30 cellular contexts compared by ENCODE assay signal in the genomic region with DNA sequence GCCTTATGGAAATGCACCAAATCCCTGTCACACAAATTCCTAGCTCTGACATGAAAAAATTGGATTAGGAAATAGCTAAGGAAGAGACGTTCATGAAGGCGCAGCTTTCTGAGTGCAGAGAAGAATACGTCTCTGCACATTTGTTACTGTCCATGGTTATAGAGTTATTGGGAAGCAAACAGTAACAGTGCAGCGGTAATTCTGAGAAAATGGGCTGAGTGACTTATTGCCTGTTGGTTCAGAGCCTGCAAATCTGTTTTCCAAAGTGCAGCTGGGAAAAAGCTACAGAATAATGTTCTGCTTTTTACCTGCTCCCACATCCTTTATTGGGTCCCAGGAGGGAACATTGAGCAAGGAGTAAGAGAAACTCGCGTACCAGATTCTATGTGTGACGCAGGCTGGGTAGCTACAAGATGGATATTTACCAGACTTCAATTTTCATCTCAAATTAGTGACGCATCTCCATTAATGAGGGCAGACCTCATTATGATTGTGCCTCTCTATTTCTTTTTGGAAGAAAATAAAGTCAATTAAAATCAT.
"Had no signal": no experiment of that assay in that cellular context is flagged by ENCODE, and none has a peak within 500 bp of the region (broad histone marks: within the 10 kb centered on the region; RNA-seq: fewer than 3 reads in every experiment).

No MANE protein-coding gene starts in this region.

- H3K27ac ChIP-seq: body of pancreas, esophagus muscularis mucosa, heart left ventricle, VCaP had no signal

- H3K9me3 ChIP-seq: adrenal gland, body of pancreas, esophagus muscularis mucosa had no signal

- H3K27me3 ChIP-seq: adrenal gland, body of pancreas, esophagus muscularis mucosa, heart left ventricle had no signal

- H3K27ac Mint-ChIP-seq: activated CD4-positive, alpha-beta memory T cell treated with anti-CD3 and anti-CD28 coated beads, Interleukin-2, amount 10 ng/mL, durations not matched to agents 7 days and 5 days; activated CD4-positive, alpha-beta T cell treated with anti-CD3 and anti-CD28 coated beads, Interleukin-2, amount 10 ng/mL, durations not matched to agents 7 days and 5 days; activated naive CD4-positive, alpha-beta T cell treated with anti-CD3 and anti-CD28 coated beads, Interleukin-2, amount 50 U/mL, for 24 hours; activated naive CD8-positive, alpha-beta T cell treated with anti-CD3 and anti-CD28 coated beads for 36 hours; activated naive CD8-positive, alpha-beta T cell treated with anti-CD3 and anti-CD28 coated beads, Interleukin-2, amount 50 U/mL, for 24 hours; activated T-helper 17 cell treated with anti-CD3 and anti-CD28 coated beads, Interleukin-2, amount 50 U/mL, for 72 hours; effector memory CD8-positive, alpha-beta T cell; WTC11 had no signal

- H3K4me3 Mint-ChIP-seq: activated CD4-positive, alpha-beta memory T cell treated with anti-CD3 and anti-CD28 coated beads, Interleukin-2, amount 10 ng/mL, durations not matched to agents 7 days and 5 days; activated CD4-positive, alpha-beta T cell treated with anti-CD3 and anti-CD28 coated beads, Interleukin-2, amount 10 ng/mL, durations not matched to agents 7 days and 5 days; activated naive CD4-positive, alpha-beta T cell treated with anti-CD3 and anti-CD28 coated beads, Interleukin-2, amount 50 U/mL, for 24 hours; activated naive CD8-positive, alpha-beta T cell treated with anti-CD3 and anti-CD28 coated beads for 36 hours; activated naive CD8-positive, alpha-beta T cell treated with anti-CD3 and anti-CD28 coated beads, Interleukin-2, amount 50 U/mL, for 24 hours; activated T-cell treated with anti-CD3 and anti-CD28 coated beads, Interleukin-2, amount 50 U/mL, for 4 hours; activated T-helper 17 cell treated with anti-CD3 and anti-CD28 coated beads, Interleukin-2, amount 50 U/mL, for 72 hours; effector memory CD8-positive, alpha-beta T cell; WTC11 had no signal

- H3K4me3 ChIP-seq: adrenal gland, body of pancreas, esophagus muscularis mucosa, heart left ventricle had no signal

- H3K27me3 Mint-ChIP-seq: activated CD4-positive, alpha-beta memory T cell treated with anti-CD3 and anti-CD28 coated beads, Interleukin-2, amount 10 ng/mL, durations not matched to agents 7 days and 5 days; activated CD4-positive, alpha-beta T cell treated with anti-CD3 and anti-CD28 coated beads, Interleukin-2, amount 10 ng/mL, durations not matched to agents 7 days and 5 days; activated naive CD4-positive, alpha-beta T cell treated with anti-CD3 and anti-CD28 coated beads, Interleukin-2, amount 50 U/mL, for 24 hours; activated naive CD8-positive, alpha-beta T cell treated with anti-CD3 and anti-CD28 coated beads for 36 hours; activated naive CD8-positive, alpha-beta T cell treated with anti-CD3 and anti-CD28 coated beads, Interleukin-2, amount 50 U/mL, for 24 hours; activated T-helper 17 cell treated with anti-CD3 and anti-CD28 coated beads, Interleukin-2, amount 50 U/mL, for 72 hours; effector memory CD8-positive, alpha-beta T cell had no signal

- H3K9me3 Mint-ChIP-seq: activated CD4-positive, alpha-beta T cell treated with anti-CD3 and anti-CD28 coated beads, Interleukin-2, amount 10 ng/mL, durations not matched to agents 7 days and 5 days; activated naive CD4-positive, alpha-beta T cell treated with anti-CD3 and anti-CD28 coated beads, Interleukin-2, amount 50 U/mL, for 24 hours; activated naive CD8-positive, alpha-beta T cell treated with anti-CD3 and anti-CD28 coated beads for 36 hours; activated naive CD8-positive, alpha-beta T cell treated with anti-CD3 and anti-CD28 coated beads, Interleukin-2, amount 50 U/mL, for 24 hours; activated T-cell treated with anti-CD3 and anti-CD28 coated beads, Interleukin-2, amount 50 U/mL, for 4 hours had no signal

- H3K36me3 ChIP-seq: adrenal gland, esophagus muscularis mucosa, heart left ventricle had no signal

- H3K4me1 Mint-ChIP-seq: activated CD4-positive, alpha-beta memory T cell treated with anti-CD3 and anti-CD28 coated beads, Interleukin-2, amount 10 ng/mL, durations not matched to agents 7 days and 5 days; activated CD4-positive, alpha-beta T cell treated with anti-CD3 and anti-CD28 coated beads, Interleukin-2, amount 10 ng/mL, durations not matched to agents 7 days and 5 days; activated naive CD4-positive, alpha-beta T cell treated with anti-CD3 and anti-CD28 coated beads, Interleukin-2, amount 50 U/mL, for 24 hours; activated naive CD8-positive, alpha-beta T cell treated with anti-CD3 and anti-CD28 coated beads for 36 hours; activated naive CD8-positive, alpha-beta T cell treated with anti-CD3 and anti-CD28 coated beads, Interleukin-2, amount 50 U/mL, for 24 hours; activated T-helper 17 cell treated with anti-CD3 and anti-CD28 coated beads, Interleukin-2, amount 50 U/mL, for 72 hours had no signal

- H3K4me1 ChIP-seq: adrenal gland, body of pancreas, esophagus muscularis mucosa, heart left ventricle had no signal

- H3K36me3 Mint-ChIP-seq: activated naive CD4-positive, alpha-beta T cell treated with anti-CD3 and anti-CD28 coated beads, Interleukin-2, amount 50 U/mL, for 24 hours; activated naive CD8-positive, alpha-beta T cell treated with anti-CD3 and anti-CD28 coated beads for 36 hours; WTC11 had no signal

- DNase-seq: activated CD4-positive, alpha-beta memory T cell treated with anti-CD3 and anti-CD28 coated beads, Interleukin-2, amount 10 ng/mL, durations not matched to agents 7 days and 5 days; activated CD4-positive, alpha-beta T cell treated with anti-CD3 and anti-CD28 coated beads for 1 hour; activated CD4-positive, alpha-beta T cell treated with anti-CD3 and anti-CD28 coated beads for 4 hours; activated CD4-positive, alpha-beta T cell treated with anti-CD3 and anti-CD28 coated beads, Interleukin-2, amount 10 ng/mL, durations not matched to agents 7 days and 5 days; activated CD4-positive, alpha-beta T cell treated with anti-CD3 and anti-CD28 coated beads, Interleukin-2, amount 50 U/mL, for 4 hours; activated effector memory CD4-positive, alpha-beta T cell treated with Interleukin-2 at 50 U/mL for 16 hours; activated gamma-delta T cell treated with Interleukin-2 at 50 U/mL for 16 hours; activated naive CD4-positive, alpha-beta T cell treated with Interleukin-2 at 50 U/mL for 16 hours; activated naive CD8-positive, alpha-beta T cell treated with anti-CD3 and anti-CD28 coated beads for 36 hours; activated naive CD8-positive, alpha-beta T cell treated with anti-CD3 and anti-CD28 coated beads, Interleukin-2, amount 50 U/mL, for 24 hours; activated T-cell treated with anti-CD3 and anti-CD28 coated beads, Interleukin-2, amount 50 U/mL, for 4 hours; amygdala; aorta; body of pancreas; caudate nucleus; cortex of kidney; dermis blood vessel endothelial cell; effector CD4-positive, alpha-beta T cell; effector memory CD8-positive, alpha-beta T cell; erythroblast; foreskin fibroblast; glutamatergic neuron; heart left ventricle; T-helper 2 cell had no signal
